ENCODE assay signal across 18 cellular contexts in the genomic region with DNA sequence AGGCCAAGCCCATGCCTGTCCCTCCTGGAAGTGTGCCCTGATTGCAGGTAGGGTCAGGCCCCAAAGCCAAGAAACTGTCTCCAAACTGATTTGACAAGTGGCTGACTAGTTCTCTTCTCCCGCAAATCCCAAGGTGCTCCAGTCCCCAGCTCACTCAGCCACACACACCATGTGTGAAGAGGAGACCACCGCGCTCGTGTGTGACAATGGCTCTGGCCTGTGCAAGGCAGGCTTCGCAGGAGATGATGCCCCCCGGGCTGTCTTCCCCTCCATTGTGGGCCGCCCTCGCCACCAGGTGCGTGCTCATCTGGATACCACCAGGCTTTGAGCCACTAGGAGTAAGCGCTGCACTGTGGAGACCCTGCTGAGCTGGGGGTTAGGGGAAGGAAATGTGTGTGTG. TPM values are rescaled to one million over a fixed set of nuclear protein-coding genes. Genes with fewer than 3 reads are reported as not detected.
A peak's percentile ranks its signal among the peaks of the same experiment; 100 is the strongest.
DNase-seq lines count a peak whose midpoint lies in the region; ATAC-seq and TF ChIP-seq lines count a peak whose summit lies in the region.
"Had no signal": no experiment of that assay in that cellular context is flagged by ENCODE, and none has a peak within 500 bp of the region (broad histone marks: within the 10 kb centered on the region; RNA-seq: fewer than 3 reads in every experiment).

No MANE protein-coding gene starts in this region.

- no peak overlapping the region for H3K4me3 ChIP-seq in breast epithelium
- no peak overlapping the region for H3K4me3 ChIP-seq in tibial artery
- H3K4me3 ChIP-seq: GM12878, GM23338 had no signal

- no peaks in the 10 kb centered on the region for H3K36me3 Mint-ChIP-seq in MCF 10A (ENCODE audit: insufficient read depth, unreplicated experiment)
- H3K36me3 Mint-ChIP-seq in osteocyte (ENCODE audit: unreplicated experiment): peaks cover 20% of the 10 kb centered on the region

- no peaks in the 10 kb centered on the region for H3K4me1 Mint-ChIP-seq in MCF 10A (ENCODE audit: insufficient read depth, unreplicated experiment)
- peaks cover 30% of the 10 kb centered on the region for H3K4me1 Mint-ChIP-seq in osteocyte (ENCODE audit: unreplicated experiment)

- intact Hi-C loops in breast epithelium (cut with DNase I; ENCODE audit: low total_unique reads): no loop called here
- intact Hi-C loops in MCF 10A (cut with micrococcal nuclease): no loop called here
- intact Hi-C loops in tibial artery (cut with DNase I; ENCODE audit: low total_unique reads): no loop called here

- POLR2A ChIA-PET in MCF 10A (lab: Yijun Ruan, JAX): interaction anchor here (0.7 kb wide), 1 partner anchor 54 kb away, joined by 3 read pairs; no protein-coding TSS in a partner anchor

- no peak for TF ChIP-seq POLR2A in breast epithelium (IDR thresholded peaks at IDR 0.05)

- H3K27me3 Mint-ChIP-seq in MCF 10A (ENCODE audit: insufficient read depth, unreplicated experiment) (no peaks in the 10 kb centered on the region), osteocyte (ENCODE audit: unreplicated experiment) (no peaks in the 10 kb centered on the region)
- H3K27me3 Mint-ChIP-seq: CD4-positive, alpha-beta T cell had no signal

- H3K4me1 ChIP-seq in breast epithelium: peaks cover 3 to 8% of the 10 kb centered on the region in 2 donors
- peaks cover 0 to 69% (median 21%) of the 10 kb centered on the region in 4 donors for H3K4me1 ChIP-seq in tibial artery

- no peaks in the 10 kb centered on the region for H3K9me3 ChIP-seq in breast epithelium
- H3K9me3 ChIP-seq in tibial artery: no peaks in the 10 kb centered on the region

- no peaks in the 10 kb centered on the region for H3K36me3 ChIP-seq in breast epithelium
- H3K36me3 ChIP-seq in tibial artery: peaks cover 15 to 31% (median 28%) of the 10 kb centered on the region in 3 donors

- H3K4me3 Mint-ChIP-seq in MCF 10A (ENCODE audit: unreplicated experiment) (no peak overlapping the region), osteocyte (ENCODE audit: unreplicated experiment) (no peak overlapping the region)
- H3K4me3 Mint-ChIP-seq: B cell; CD4-positive, alpha-beta T cell; GM23338 had no signal

- H3K27ac ChIP-seq in breast epithelium (peak overlapping the region; percentile 0 to 63), tibial artery (peak overlapping the region; percentile 46 to 91)

- no peak overlapping the region for H3K27ac Mint-ChIP-seq in MCF 10A (ENCODE audit: low read depth, unreplicated experiment)
- H3K27ac Mint-ChIP-seq in osteocyte (ENCODE audit: unreplicated experiment): no peak overlapping the region
- H3K27ac Mint-ChIP-seq: B cell; CD4-positive, alpha-beta T cell; GM23338 had no signal

- no peaks in the 10 kb centered on the region for H3K9me3 Mint-ChIP-seq in MCF 10A (ENCODE audit: unreplicated experiment)
- no peaks in the 10 kb centered on the region for H3K9me3 Mint-ChIP-seq in osteocyte (ENCODE audit: unreplicated experiment)
- H3K9me3 Mint-ChIP-seq: CD4-positive, alpha-beta T cell; GM23338 had no signal

- no peak for TF ChIP-seq CTCF in breast epithelium (IDR thresholded peaks at IDR 0.05)
- TF ChIP-seq CTCF in MCF 10A (IDR thresholded peaks at IDR 0.05; ENCODE audit: unreplicated experiment): no peak
- no peak for TF ChIP-seq CTCF in osteocyte (IDR thresholded peaks at IDR 0.05)
- TF ChIP-seq CTCF in tibial artery (IDR thresholded peaks at IDR 0.05): no peak

- ATAC-seq in GM19324 (IDR thresholded peaks at IDR 0.05; ENCODE audit: low FRiP score, unreplicated experiment) (no peak), HG03196 (IDR thresholded peaks at IDR 0.05; ENCODE audit: unreplicated experiment) (no peak)
- ATAC-seq: GM12878, GM23338 had no signal

- DNase-seq in breast epithelium (ENCODE audit: low spot score in 2 of 2): no peak
- DNase-seq in MCF 10A (ENCODE audit: unreplicated experiment): no peak
- peak; percentile 79 for DNase-seq in osteocyte (ENCODE audit: extremely low spot score, unreplicated experiment)
- DNase-seq in tibial artery: no peak
- no peak for DNase-seq in NCI-H2029 treated with DMSO at 0.1 percent for 48 hours (lab: John Stamatoyannopoulos, UW)
- DNase-seq: ACHN; C1 segment of cervical spinal cord; Calu3; CD4-positive, alpha-beta T cell; DMS 273 treated with DMSO at 0.1 percent for 48 hours; H7 had no signal

- BruUV-seq in MCF 10A (replicated peaks; lab: Mats Ljungman, UMichigan): no TSS peak

- CTCF ChIA-PET in MCF 10A (lab: Yijun Ruan, JAX): no interaction called here

- H3K27me3 ChIP-seq in breast epithelium: no peaks in the 10 kb centered on the region
- no peaks in the 10 kb centered on the region for H3K27me3 ChIP-seq in tibial artery

RNA-seq across cellular contexts. Expression of a gene that starts 8.3 kb away (rescaled TPM):
- 100 to 1,000 TPM in 1 of 3 donors, 10 to 100 TPM in 1, 1 to 10 TPM in 1; 3.8 to 108 (median 54.6) TPM for total RNA-seq in breast epithelium
- not detected in 2 replicates for total RNA-seq in MCF 10A (2022)
- total RNA-seq in osteocyte: 190 and 191 TPM in 2 replicates
- total RNA-seq: A172; B cell; Calu3; CD4-positive, alpha-beta T cell; HT1080 had no signal

RNA-seq across cellular contexts. Expression of a gene that starts 25.5 kb away (rescaled TPM):
- total RNA-seq in breast epithelium: 10 to 100 TPM; 35.4 to 45.7 (median 42.3) TPM
- total RNA-seq in MCF 10A (2022): 74.4 and 92.3 TPM in 2 replicates
- total RNA-seq in osteocyte: 63.9 and 64.8 TPM in 2 replicates
